In genomic region chr9:130095872-130096271, GRCh38 we compare ENCODE assay signal across 25 cellular contexts. TPM values are rescaled to one million over a fixed set of nuclear protein-coding genes. Genes with fewer than 3 reads are reported as not detected.
DNase-seq lines count a peak whose midpoint lies in the region; ATAC-seq and TF ChIP-seq lines count a peak whose summit lies in the region.
"Had no signal": no experiment of that assay in that cellular context is flagged by ENCODE, and none has a peak within 500 bp of the region (broad histone marks: within the 10 kb centered on the region; RNA-seq: fewer than 3 reads in every experiment).

No MANE protein-coding gene starts in this region.

- peak; percentile 71 for ATAC-seq in activated CD4-positive, alpha-beta T cell treated with anti-CD3 and anti-CD28 coated beads for 36 hours
- ATAC-seq in left lobe of liver = no peak
- ATAC-seq: pancreas had no signal

- H3K4me1 ChIP-seq in CD8-positive, alpha-beta memory T cell (ENCODE audit: insufficient read depth, low read length) = no peaks in the 10 kb centered on the region
- H3K4me1 ChIP-seq in sigmoid colon = no peaks in the 10 kb centered on the region
- H3K4me1 ChIP-seq: pancreas, right atrium auricular region, tibial nerve had no signal

- intact Hi-C loops in activated CD4-positive, alpha-beta T cell treated with anti-CD3 and anti-CD28 coated beads for 36 hours (cut with DNase I, micrococcal nuclease) = loop anchor here in 1 of 2 experiments (5.0 kb wide), 1 partner anchor 149 kb away; no protein-coding TSS in a partner anchor
- intact Hi-C loops in sigmoid colon (cut with DNase I) = no loop called here

- 78 to 80% methylated on average over 7 of the region's 7 CpGs for WGBS in sigmoid colon, 2 donors

- TF ChIP-seq POLR2A in sigmoid colon (IDR thresholded peaks at IDR 0.05) = no peak

- no peak for TF ChIP-seq EP300 in sigmoid colon (IDR thresholded peaks at IDR 0.05)

- POLR2A ChIA-PET in activated CD4-positive, alpha-beta T cell treated with anti-CD3 and anti-CD28 coated beads for 36 hours (lab: Charles Lee) = no interaction called here
- POLR2A ChIA-PET in CD8-positive, alpha-beta memory T cell (lab: Charles Lee) = no interaction called here

- no peak overlapping the region for H3K27ac ChIP-seq in CD8-positive, alpha-beta memory T cell (ENCODE audit: low read depth, low read length)
- H3K27ac ChIP-seq in sigmoid colon = no peak overlapping the region
- H3K27ac ChIP-seq: cardiac muscle cell, pancreas, right atrium auricular region, tibial nerve had no signal

- CTCF ChIA-PET in activated CD4-positive, alpha-beta T cell treated with anti-CD3 and anti-CD28 coated beads for 36 hours (lab: Charles Lee) = interaction anchor here (0.6 to 1.0 kb wide), 2 partner anchors 12 to 13 kb away, joined by 3 read pairs; no protein-coding TSS in a partner anchor
- CTCF ChIA-PET in CD8-positive, alpha-beta memory T cell (lab: Charles Lee) = no interaction called here

- H3K4me3 Mint-ChIP-seq in activated CD4-positive, alpha-beta T cell treated with anti-CD3 and anti-CD28 coated beads for 36 hours = no peak overlapping the region
- no peak overlapping the region for H3K4me3 Mint-ChIP-seq in CD8-positive, alpha-beta memory T cell
- no peak overlapping the region for H3K4me3 Mint-ChIP-seq in activated naive CD8-positive, alpha-beta T cell treated with anti-CD3 and anti-CD28 coated beads for 36 hours
- H3K4me3 Mint-ChIP-seq: nephron progenitor cell had no signal

- DNase-seq in activated CD4-positive, alpha-beta T cell treated with anti-CD3 and anti-CD28 coated beads for 36 hours = peak; percentile 33
- no peak for DNase-seq in activated CD4-positive, alpha-beta T cell treated with anti-CD3 and anti-CD28 coated beads, Interleukin-2, amount 50 U/mL, for 4 hours
- no peak for DNase-seq in CD8-positive, alpha-beta memory T cell
- no peak for DNase-seq in activated naive CD8-positive, alpha-beta T cell treated with anti-CD3 and anti-CD28 coated beads for 36 hours
- peak; percentile 19 for DNase-seq in sigmoid colon
- DNase-seq in DMS 273 (lab: John Stamatoyannopoulos, UW; ENCODE audit: unreplicated experiment) = no peak
- DNase-seq in SHP77 (lab: John Stamatoyannopoulos, UW) = no peak
- no peak for DNase-seq in left lobe of liver (ENCODE audit: low spot score)
- DNase-seq: activated CD4-positive, CD25-positive, alpha-beta regulatory T cell treated with anti-CD3 and anti-CD28 coated beads, Interleukin-2, amount 50 U/mL, for 72 hours; activated gamma-delta T cell; anterior cingulate cortex; COR-L47; DMS79 treated with DMSO at 0.1 percent for 48 hours; H7; KG1; MM.1S; NCI-H1417; NCI-H82; nephron progenitor cell; spleen; stimulated activated CD4-positive, alpha-beta T cell treated with anti-CD3 and anti-CD28 coated beads, Interleukin-4, amount 100 ng/mL, for 24 hours had no signal

- H3K4me1 Mint-ChIP-seq in activated CD4-positive, alpha-beta T cell treated with anti-CD3 and anti-CD28 coated beads for 36 hours = peaks cover 21% of the 10 kb centered on the region
- H3K4me1 Mint-ChIP-seq in CD8-positive, alpha-beta memory T cell = peaks cover 9 to 14% (median 13%) of the 10 kb centered on the region in 3 donors
- H3K4me1 Mint-ChIP-seq in activated naive CD8-positive, alpha-beta T cell treated with anti-CD3 and anti-CD28 coated beads for 36 hours = peaks cover 20% of the 10 kb centered on the region
- H3K4me1 Mint-ChIP-seq: nephron progenitor cell had no signal

- H3K36me3 Mint-ChIP-seq in activated CD4-positive, alpha-beta T cell treated with anti-CD3 and anti-CD28 coated beads for 36 hours (ENCODE audit: low read depth) = peaks cover 53% of the 10 kb centered on the region
- H3K36me3 Mint-ChIP-seq in CD8-positive, alpha-beta memory T cell = peaks cover 0 to 73% (median 7%) of the 10 kb centered on the region in 3 donors
- peaks cover 39% of the 10 kb centered on the region for H3K36me3 Mint-ChIP-seq in activated naive CD8-positive, alpha-beta T cell treated with anti-CD3 and anti-CD28 coated beads for 36 hours

- TF ChIP-seq CTCF in sigmoid colon (IDR thresholded peaks at IDR 0.05) = no peak

- peaks cover 17% of the 10 kb centered on the region for H3K36me3 ChIP-seq in CD8-positive, alpha-beta memory T cell (ENCODE audit: insufficient read depth, low read length)
- H3K36me3 ChIP-seq in sigmoid colon = peaks cover 5 to 90% (median 26%) of the 10 kb centered on the region in 4 donors

- no peaks in the 10 kb centered on the region for H3K9me3 Mint-ChIP-seq in activated CD4-positive, alpha-beta T cell treated with anti-CD3 and anti-CD28 coated beads for 36 hours (ENCODE audit: low read depth)
- H3K9me3 Mint-ChIP-seq in CD8-positive, alpha-beta memory T cell = no peaks in the 10 kb centered on the region
- no peaks in the 10 kb centered on the region for H3K9me3 Mint-ChIP-seq in activated naive CD8-positive, alpha-beta T cell treated with anti-CD3 and anti-CD28 coated beads for 36 hours
- H3K9me3 Mint-ChIP-seq: nephron progenitor cell had no signal

- no peaks in the 10 kb centered on the region for H3K9me3 ChIP-seq in CD8-positive, alpha-beta memory T cell (ENCODE audit: low read length)
- H3K9me3 ChIP-seq in sigmoid colon = no peaks in the 10 kb centered on the region
- H3K9me3 ChIP-seq: pancreas, right atrium auricular region, spleen, tibial nerve had no signal

- H3K27ac Mint-ChIP-seq in activated CD4-positive, alpha-beta T cell treated with anti-CD3 and anti-CD28 coated beads for 36 hours = peak overlapping the region; percentile 70
- H3K27ac Mint-ChIP-seq in CD8-positive, alpha-beta memory T cell = peak overlapping the region in 7 of 8 donors; percentile 43 to 74 (median 63)
- peak overlapping the region; percentile 76 for H3K27ac Mint-ChIP-seq in activated naive CD8-positive, alpha-beta T cell treated with anti-CD3 and anti-CD28 coated beads for 36 hours

- H3K27me3 ChIP-seq in CD8-positive, alpha-beta memory T cell (ENCODE audit: insufficient read depth, low read length, poor library complexity, severe bottlenecking) = no peaks in the 10 kb centered on the region
- no peaks in the 10 kb centered on the region for H3K27me3 ChIP-seq in sigmoid colon
- H3K27me3 ChIP-seq: cardiac muscle cell, pancreas, right atrium auricular region, spleen, tibial nerve had no signal

- no peaks in the 10 kb centered on the region for H3K27me3 Mint-ChIP-seq in activated CD4-positive, alpha-beta T cell treated with anti-CD3 and anti-CD28 coated beads for 36 hours
- no peaks in the 10 kb centered on the region for H3K27me3 Mint-ChIP-seq in CD8-positive, alpha-beta memory T cell
- H3K27me3 Mint-ChIP-seq in activated naive CD8-positive, alpha-beta T cell treated with anti-CD3 and anti-CD28 coated beads for 36 hours = no peaks in the 10 kb centered on the region

- no peak overlapping the region for H3K4me3 ChIP-seq in CD8-positive, alpha-beta memory T cell (ENCODE audit: low read length)
- no peak overlapping the region for H3K4me3 ChIP-seq in sigmoid colon
- H3K4me3 ChIP-seq: cardiac muscle cell, pancreas, right atrium auricular region, spleen, tibial nerve had no signal

RNA-seq across cellular contexts. Expression of gene GPR107, which starts 42.2 kb away (rescaled TPM):
- total RNA-seq in activated CD4-positive, alpha-beta T cell treated with anti-CD3 and anti-CD28 coated beads for 36 hours = 10 to 100 TPM; 17.7 to 19.7 TPM
- 10 to 100 TPM; 21.3 to 21.4 TPM for total RNA-seq in CD8-positive, alpha-beta memory T cell
- 4.2 TPM for polyA plus RNA-seq in CD8-positive, alpha-beta memory T cell
- 10 to 100 TPM; 17.7 to 19.4 TPM for total RNA-seq in activated naive CD8-positive, alpha-beta T cell treated with anti-CD3 and anti-CD28 coated beads for 36 hours
- total RNA-seq in sigmoid colon (10 to 100 TPM; 18.9 to 27.7 (median 21.6) TPM), left lobe of liver (14.1 TPM)
- polyA plus RNA-seq in sigmoid colon = 10 to 100 TPM in 1 of 3 donors, 1 to 10 TPM in 2; 3.6 to 34.1 (median 3.7) TPM

RNA-seq across cellular contexts. Expression of gene FNBP1, which starts 52.9 kb away (rescaled TPM):
- total RNA-seq in activated CD4-positive, alpha-beta T cell treated with anti-CD3 and anti-CD28 coated beads for 36 hours = 100 to 1,000 TPM; 254 to 354 TPM
- total RNA-seq in CD8-positive, alpha-beta memory T cell = 100 to 1,000 TPM; 226 to 230 TPM
- 176 TPM for polyA plus RNA-seq in CD8-positive, alpha-beta memory T cell
- 100 to 1,000 TPM; 198 TPM for total RNA-seq in activated naive CD8-positive, alpha-beta T cell treated with anti-CD3 and anti-CD28 coated beads for 36 hours
- total RNA-seq in sigmoid colon (100 to 1,000 TPM in 3 of 4 donors, 10 to 100 TPM in 1; 92.8 to 172 (median 104) TPM), left lobe of liver (12.7 TPM)
- polyA plus RNA-seq in sigmoid colon = 10 to 100 TPM; 12.5 to 39.0 (median 13.2) TPM

Comparison
In these comparisons a context has a peak if more than half of its experiments do, and no peak if none do; other contexts are left out.
1. DNase-seq: peak in activated CD4-positive, alpha-beta T cell treated with anti-CD3 and anti-CD28 coated beads for 36 hours (single experiment) and sigmoid colon (single experiment); none in activated CD4-positive, alpha-beta T cell treated with anti-CD3 and anti-CD28 coated beads, Interleukin-2, amount 50 U/mL, for 4 hours (0 of 2), CD8-positive, alpha-beta memory T cell (0 of 5), activated naive CD8-positive, alpha-beta T cell treated with anti-CD3 and anti-CD28 coated beads for 36 hours (single experiment), DMS 273 (single experiment), SHP77 (0 of 2) and left lobe of liver (single experiment).
2. Peak in every context shown above with its lines, with median percentiles within 50 percentile points of each other: H3K27ac Mint-ChIP-seq.